14 cellular contexts compared by ENCODE assay signal in genomic region chr4:7516116-7516772, GRCh38.
A peak's percentile ranks its signal among the peaks of the same experiment; 100 is the strongest.
DNase-seq lines count a peak whose midpoint lies in the region; TF ChIP-seq lines count a peak whose summit lies in the region.
"Had no signal": no experiment of that assay in that cellular context is flagged by ENCODE, and none has a peak within 500 bp of the region (broad histone marks: within the 10 kb centered on the region; RNA-seq: fewer than 3 reads in every experiment).

No MANE protein-coding gene starts in this region.

- H3K4me1 Mint-ChIP-seq in mesothelial cell of epicardium: peaks cover 28% of the 10 kb centered on the region
- H3K4me1 Mint-ChIP-seq: CD14-positive monocyte had no signal

- no peaks in the 10 kb centered on the region for H3K9me3 ChIP-seq in HEK293 (ENCODE audit: control insufficient read depth, insufficient read depth, low read depth, low read length)
- no peaks in the 10 kb centered on the region for H3K9me3 ChIP-seq in parathyroid adenoma (ENCODE audit: control insufficient read depth, low read length)

- H3K79me2 ChIP-seq in parathyroid adenoma: no peaks in the 10 kb centered on the region

- TF ChIP-seq CTCF in HEK293 (tag by site-specific recombination; IDR thresholded peaks at IDR 0.05) (no peak), fibroblast of villous mesenchyme (IDR thresholded peaks at IDR 0.05; ENCODE audit: insufficient read depth, low read depth, low read length) (no peak), mesothelial cell of epicardium (IDR thresholded peaks at IDR 0.05; ENCODE audit: unreplicated experiment) (no peak), parathyroid adenoma (IDR thresholded peaks at IDR 0.05) (no peak)

- H3K27ac ChIP-seq in HEK293 (ENCODE audit: extremely low read depth, low read depth, low read length) (no peak overlapping the region), parathyroid adenoma (no peak overlapping the region)

- H3K27ac Mint-ChIP-seq in mesothelial cell of epicardium: peak overlapping the region; percentile 30
- H3K27ac Mint-ChIP-seq: CD14-positive monocyte, HFFc6 had no signal

- no peaks in the 10 kb centered on the region for H3K36me3 Mint-ChIP-seq in mesothelial cell of epicardium
- H3K36me3 Mint-ChIP-seq: CD14-positive monocyte had no signal

- peaks cover 24% of the 10 kb centered on the region for H3K27me3 Mint-ChIP-seq in mesothelial cell of epicardium (ENCODE audit: low read depth)

- H3K4me2 ChIP-seq in parathyroid adenoma (ENCODE audit: low read length): no peak overlapping the region

- no peaks in the 10 kb centered on the region for H3K27me3 ChIP-seq in parathyroid adenoma (ENCODE audit: control insufficient read depth, insufficient read depth, low read length)

- no peak overlapping the region for H3K9ac ChIP-seq in parathyroid adenoma

- H3K9me3 Mint-ChIP-seq in mesothelial cell of epicardium: no peaks in the 10 kb centered on the region
- H3K9me3 Mint-ChIP-seq: HFFc6 had no signal

- peak overlapping the region; percentile 46 for H2AFZ ChIP-seq in parathyroid adenoma

- POLR2A ChIA-PET in HEK293 (lab: Yijun Ruan, JAX): no interaction called here

- H3K4me1 ChIP-seq in HEK293 (ENCODE audit: control insufficient read depth, insufficient read depth, low read length) (no peaks in the 10 kb centered on the region), parathyroid adenoma (no peaks in the 10 kb centered on the region)

- no peak overlapping the region for H3K4me3 Mint-ChIP-seq in mesothelial cell of epicardium
- H3K4me3 Mint-ChIP-seq: HFFc6 had no signal

- no peaks in the 10 kb centered on the region for H3K36me3 ChIP-seq in HEK293 (ENCODE audit: control insufficient read depth in 2 of 2, insufficient read depth in 1 of 2, low read length in 2 of 2)
- H3K36me3 ChIP-seq in parathyroid adenoma (ENCODE audit: control insufficient read depth, insufficient read depth, low read length): no peaks in the 10 kb centered on the region

- peak; percentile 6 for DNase-seq in fibroblast of villous mesenchyme (ENCODE audit: low read depth)
- no peak for DNase-seq in mesothelial cell of epicardium (ENCODE audit: low spot score in 2 of 2, unreplicated experiment in 2 of 2)
- no peak for DNase-seq in SKM-1 (lab: John Stamatoyannopoulos, UW; ENCODE audit: unreplicated experiment)
- DNase-seq in iPS-NIHi7 (ENCODE audit: extremely low spot score): no peak
- DNase-seq in NCI-H748 (lab: John Stamatoyannopoulos, UW; ENCODE audit: unreplicated experiment): no peak
- DNase-seq in GOT3 (lab: John Stamatoyannopoulos, UW): no peak
- DNase-seq: GF-D8, HFFc6, NCI-H1436, NCI-H2029 treated with DMSO at 0.1 percent for 48 hours, NCI-H2171 treated with DMSO at 0.1 percent for 48 hours had no signal

- CTCF ChIA-PET in HEK293 (lab: Yijun Ruan, JAX): no interaction called here

- no peak overlapping the region for H3K4me3 ChIP-seq in HEK293 (ENCODE audit: low read depth, low read length)
- no peak overlapping the region for H3K4me3 ChIP-seq in fibroblast of villous mesenchyme (ENCODE audit: low read depth, low read length)
- no peak overlapping the region for H3K4me3 ChIP-seq in parathyroid adenoma (ENCODE audit: low read depth, low read length)

TF ChIP-seq in HEK293, 187 proteins besides CTCF, POLR2A, EP300 and RAD21:
- peak; percentile 53 for TF ChIP-seq EGR2 (tag by site-specific recombination; IDR thresholded peaks at IDR 0.05; ENCODE audit: low read depth)
- no peak for TF ChIP-seq ZNF501 (tag by site-specific recombination; IDR thresholded peaks at IDR 0.05)
- no peak for TF ChIP-seq ZBTB44 (tag by site-specific recombination; IDR thresholded peaks at IDR 0.05)
- no peak for TF ChIP-seq ZNF19 (tag by site-specific recombination; IDR thresholded peaks at IDR 0.05; ENCODE audit: low read depth)
